Comparison of ENCODE assay signal across 7 cellular contexts in the genomic region with DNA sequence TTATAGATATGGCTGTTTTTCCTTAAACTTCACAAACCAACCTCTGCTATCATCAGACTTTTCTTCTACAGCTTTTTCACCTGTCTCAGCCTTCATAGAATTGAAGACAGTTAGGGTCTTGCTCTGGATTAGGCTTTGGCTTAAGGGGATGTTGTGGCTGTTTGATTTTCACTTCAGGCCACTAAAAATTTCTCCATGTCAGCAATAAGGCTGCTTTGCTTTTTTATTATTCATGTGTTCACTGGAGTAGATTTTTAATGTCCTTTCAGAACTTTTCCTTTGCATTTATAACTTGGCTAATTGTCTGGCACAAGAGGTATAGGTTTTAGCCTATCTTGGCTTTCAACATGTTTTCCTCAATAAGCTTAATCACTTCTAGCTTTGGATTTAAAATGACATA.
"Had no signal": no experiment of that assay in that cellular context is flagged by ENCODE, and none has a peak within 500 bp of the region (broad histone marks: within the 10 kb centered on the region; RNA-seq: fewer than 3 reads in every experiment).

No MANE protein-coding gene starts in this region.

- DNase-seq: KBM-7, KG1 had no signal

- H3K36me3 Mint-ChIP-seq: IgD-negative memory B cell had no signal

- H3K4me3 Mint-ChIP-seq: IgD-negative memory B cell had no signal

- H3K4me3 ChIP-seq: K562 had no signal

- H3K9ac ChIP-seq: KMS-11 had no signal

- H3K4me2 ChIP-seq: KMS-11 had no signal

- H3K4me1 Mint-ChIP-seq: IgD-negative memory B cell had no signal

- H3K27ac ChIP-seq: HL-60, KMS-11 had no signal

- H3K27me3 Mint-ChIP-seq: IgD-negative memory B cell had no signal

- FAIRE-seq: HTR-8/SVneo, K562 had no signal

- H3K27ac Mint-ChIP-seq: IgD-negative memory B cell had no signal

- H3K9me3 Mint-ChIP-seq: IgD-negative memory B cell had no signal

- ATAC-seq: K562 had no signal
